In genomic region chr1:11273595-11274234, GRCh38 we compare ENCODE assay signal across 1 cellular context.
A peak's percentile ranks its signal among the peaks of the same experiment; 100 is the strongest.
TF ChIP-seq lines count a peak whose summit lies in the region.

No MANE protein-coding gene starts in this region.

TF ChIP-seq in K562, 482 proteins besides CTCF, POLR2A, EP300 and RAD21 (continued from another document and continues in another):
- TF ChIP-seq ZBTB49 (CRISPR knock-in tag; IDR thresholded peaks at IDR 0.05; ENCODE audit: borderline replicate concordance) (no peak), ZBTB12 (CRISPR knock-in tag; IDR thresholded peaks at IDR 0.05) (no peak), ADNP (tag; IDR thresholded peaks at IDR 0.05) (no peak), STAG1 (CRISPR knock-in tag; IDR thresholded peaks at IDR 0.05; ENCODE audit: borderline replicate concordance) (no peak), HMGN3 (IDR thresholded peaks at IDR 0.05; ENCODE audit: borderline replicate concordance, extremely low read depth, insufficient read length, low read depth, low read length) (no peak), TARDBP (IDR thresholded peaks at IDR 0.05) (no peak; the same call in 1 of the 2 replicates), TSC22D4 (tag; IDR thresholded peaks at IDR 0.05) (no peak), IFI16 (CRISPR knock-in tag; IDR thresholded peaks at IDR 0.05) (no peak), ZNF224 (CRISPR knock-in tag; IDR thresholded peaks at IDR 0.05) (peak; percentile 71; the same call in 1 of the 2 replicates), NFYB (IDR thresholded peaks at IDR 0.05; ENCODE audit: extremely low read depth, insufficient read length) (no peak), ZNF75A (CRISPR knock-in tag; IDR thresholded peaks at IDR 0.05) (no peak), KLF16 (IDR thresholded peaks at IDR 0.05) (no peak), ZEB2 (IDR thresholded peaks at IDR 0.05) (no peak), EP400 (IDR thresholded peaks at IDR 0.05) (peak; percentile 93), NR2C1 (IDR thresholded peaks at IDR 0.05) (no peak), NR2C1 (tag; IDR thresholded peaks at IDR 0.05) (no peak), CHD1 (IDR thresholded peaks at IDR 0.05; ENCODE audit: low read length) (peak; percentile 55), HDAC1 (IDR thresholded peaks at IDR 0.05) (no peak), ZBTB5 (IDR thresholded peaks at IDR 0.05) (no peak), FOXP1 (CRISPR knock-in tag; IDR thresholded peaks at IDR 0.05) (no peak), TEAD4 (IDR thresholded peaks at IDR 0.05; ENCODE audit: low read length) (no peak), TEAD4 (CRISPR knock-in tag; IDR thresholded peaks at IDR 0.05; ENCODE audit: borderline replicate concordance) (no peak), MAFG (tag; conservative IDR thresholded peaks at IDR 0.05) (no peak), CBX1 (IDR thresholded peaks at IDR 0.05; ENCODE audit: low read depth) (no peak), CEBPG (CRISPR knock-in tag; IDR thresholded peaks at IDR 0.05) (no peak), CEBPG (tag; conservative IDR thresholded peaks at IDR 0.05 in 1 of 2, IDR thresholded peaks at IDR 0.05 in 1 of 2) (no peak), SMARCC2 (IDR thresholded peaks at IDR 0.05; ENCODE audit: low read depth) (no peak), BRD4 (IDR thresholded peaks at IDR 0.05) (no peak), KLF1 (tag; IDR thresholded peaks at IDR 0.05) (no peak), HMBOX1 (IDR thresholded peaks at IDR 0.05) (no peak), ZNF586 (CRISPR knock-in tag; conservative IDR thresholded peaks at IDR 0.05) (no peak), THRB (CRISPR knock-in tag; conservative IDR thresholded peaks at IDR 0.05) (no peak), DLX4 (CRISPR knock-in tag; IDR thresholded peaks at IDR 0.05) (no peak), ATF1 (CRISPR knock-in tag; IDR thresholded peaks at IDR 0.05) (no peak), ATF1 (tag; IDR thresholded peaks at IDR 0.05) (peak; percentile 58; the same call in 1 of the 2 replicates), E2F3 (CRISPR knock-in tag; IDR thresholded peaks at IDR 0.05) (no peak), SAFB (IDR thresholded peaks at IDR 0.05; ENCODE audit: borderline replicate concordance, low read depth, low read length) (no peak), PPARD (CRISPR knock-in tag; IDR thresholded peaks at IDR 0.05) (no peak)
- TF ChIP-seq, protein P1, sequence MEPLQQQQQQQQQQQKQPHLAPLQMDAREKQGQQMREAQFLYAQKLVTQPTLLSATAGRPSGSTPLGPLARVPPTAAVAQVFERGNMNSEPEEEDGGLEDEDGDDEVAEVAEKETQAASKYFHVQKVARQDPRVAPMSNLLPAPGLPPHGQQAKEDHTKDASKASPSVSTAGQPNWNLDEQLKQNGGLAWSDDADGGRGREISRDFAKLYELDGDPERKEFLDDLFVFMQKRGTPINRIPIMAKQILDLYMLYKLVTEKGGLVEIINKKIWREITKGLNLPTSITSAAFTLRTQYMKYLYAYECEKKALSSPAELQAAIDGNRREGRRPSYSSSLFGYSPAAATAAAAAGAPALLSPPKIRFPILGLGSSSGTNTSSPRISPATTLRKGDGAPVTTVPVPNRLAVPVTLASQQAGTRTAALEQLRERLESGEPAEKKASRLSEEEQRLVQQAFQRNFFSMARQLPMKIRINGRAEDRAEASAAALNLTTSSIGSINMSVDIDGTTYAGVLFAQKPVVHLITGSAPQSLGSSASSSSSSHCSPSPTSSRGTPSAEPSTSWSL (CRISPR knock-in tag; IDR thresholded peaks at IDR 0.05; ENCODE audit: borderline replicate concordance): no peak
- TF ChIP-seq, protein P2, sequence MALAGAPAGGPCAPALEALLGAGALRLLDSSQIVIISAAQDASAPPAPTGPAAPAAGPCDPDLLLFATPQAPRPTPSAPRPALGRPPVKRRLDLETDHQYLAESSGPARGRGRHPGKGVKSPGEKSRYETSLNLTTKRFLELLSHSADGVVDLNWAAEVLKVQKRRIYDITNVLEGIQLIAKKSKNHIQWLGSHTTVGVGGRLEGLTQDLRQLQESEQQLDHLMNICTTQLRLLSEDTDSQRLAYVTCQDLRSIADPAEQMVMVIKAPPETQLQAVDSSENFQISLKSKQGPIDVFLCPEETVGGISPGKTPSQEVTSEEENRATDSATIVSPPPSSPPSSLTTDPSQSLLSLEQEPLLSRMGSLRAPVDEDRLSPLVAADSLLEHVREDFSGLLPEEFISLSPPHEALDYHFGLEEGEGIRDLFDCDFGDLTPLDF (CRISPR knock-in tag; IDR thresholded peaks at IDR 0.05): no peak
- TF ChIP-seq, protein P3, sequence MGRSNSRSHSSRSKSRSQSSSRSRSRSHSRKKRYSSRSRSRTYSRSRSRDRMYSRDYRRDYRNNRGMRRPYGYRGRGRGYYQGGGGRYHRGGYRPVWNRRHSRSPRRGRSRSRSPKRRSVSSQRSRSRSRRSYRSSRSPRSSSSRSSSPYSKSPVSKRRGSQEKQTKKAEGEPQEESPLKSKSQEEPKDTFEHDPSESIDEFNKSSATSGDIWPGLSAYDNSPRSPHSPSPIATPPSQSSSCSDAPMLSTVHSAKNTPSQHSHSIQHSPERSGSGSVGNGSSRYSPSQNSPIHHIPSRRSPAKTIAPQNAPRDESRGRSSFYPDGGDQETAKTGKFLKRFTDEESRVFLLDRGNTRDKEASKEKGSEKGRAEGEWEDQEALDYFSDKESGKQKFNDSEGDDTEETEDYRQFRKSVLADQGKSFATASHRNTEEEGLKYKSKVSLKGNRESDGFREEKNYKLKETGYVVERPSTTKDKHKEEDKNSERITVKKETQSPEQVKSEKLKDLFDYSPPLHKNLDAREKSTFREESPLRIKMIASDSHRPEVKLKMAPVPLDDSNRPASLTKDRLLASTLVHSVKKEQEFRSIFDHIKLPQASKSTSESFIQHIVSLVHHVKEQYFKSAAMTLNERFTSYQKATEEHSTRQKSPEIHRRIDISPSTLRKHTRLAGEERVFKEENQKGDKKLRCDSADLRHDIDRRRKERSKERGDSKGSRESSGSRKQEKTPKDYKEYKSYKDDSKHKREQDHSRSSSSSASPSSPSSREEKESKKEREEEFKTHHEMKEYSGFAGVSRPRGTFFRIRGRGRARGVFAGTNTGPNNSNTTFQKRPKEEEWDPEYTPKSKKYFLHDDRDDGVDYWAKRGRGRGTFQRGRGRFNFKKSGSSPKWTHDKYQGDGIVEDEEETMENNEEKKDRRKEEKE (IDR thresholded peaks at IDR 0.05; ENCODE audit: borderline replicate concordance in 1 of 2, control insufficient read depth in 1 of 2, low read depth in 2 of 2, low read length in 1 of 2): no peak
- TF ChIP-seq, protein P4, sequence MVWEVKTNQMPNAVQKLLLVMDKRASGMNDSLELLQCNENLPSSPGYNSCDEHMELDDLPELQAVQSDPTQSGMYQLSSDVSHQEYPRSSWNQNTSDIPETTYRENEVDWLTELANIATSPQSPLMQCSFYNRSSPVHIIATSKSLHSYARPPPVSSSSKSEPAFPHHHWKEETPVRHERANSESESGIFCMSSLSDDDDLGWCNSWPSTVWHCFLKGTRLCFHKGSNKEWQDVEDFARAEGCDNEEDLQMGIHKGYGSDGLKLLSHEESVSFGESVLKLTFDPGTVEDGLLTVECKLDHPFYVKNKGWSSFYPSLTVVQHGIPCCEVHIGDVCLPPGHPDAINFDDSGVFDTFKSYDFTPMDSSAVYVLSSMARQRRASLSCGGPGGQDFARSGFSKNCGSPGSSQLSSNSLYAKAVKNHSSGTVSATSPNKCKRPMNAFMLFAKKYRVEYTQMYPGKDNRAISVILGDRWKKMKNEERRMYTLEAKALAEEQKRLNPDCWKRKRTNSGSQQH (CRISPR knock-in tag; IDR thresholded peaks at IDR 0.05): no peak
- TF ChIP-seq, protein P5, sequence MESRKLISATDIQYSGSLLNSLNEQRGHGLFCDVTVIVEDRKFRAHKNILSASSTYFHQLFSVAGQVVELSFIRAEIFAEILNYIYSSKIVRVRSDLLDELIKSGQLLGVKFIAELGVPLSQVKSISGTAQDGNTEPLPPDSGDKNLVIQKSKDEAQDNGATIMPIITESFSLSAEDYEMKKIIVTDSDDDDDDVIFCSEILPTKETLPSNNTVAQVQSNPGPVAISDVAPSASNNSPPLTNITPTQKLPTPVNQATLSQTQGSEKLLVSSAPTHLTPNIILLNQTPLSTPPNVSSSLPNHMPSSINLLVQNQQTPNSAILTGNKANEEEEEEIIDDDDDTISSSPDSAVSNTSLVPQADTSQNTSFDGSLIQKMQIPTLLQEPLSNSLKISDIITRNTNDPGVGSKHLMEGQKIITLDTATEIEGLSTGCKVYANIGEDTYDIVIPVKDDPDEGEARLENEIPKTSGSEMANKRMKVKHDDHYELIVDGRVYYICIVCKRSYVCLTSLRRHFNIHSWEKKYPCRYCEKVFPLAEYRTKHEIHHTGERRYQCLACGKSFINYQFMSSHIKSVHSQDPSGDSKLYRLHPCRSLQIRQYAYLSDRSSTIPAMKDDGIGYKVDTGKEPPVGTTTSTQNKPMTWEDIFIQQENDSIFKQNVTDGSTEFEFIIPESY (CRISPR knock-in tag; IDR thresholded peaks at IDR 0.05): peak; percentile 42; the same call in 1 of the 2 replicates
